In genomic region chr20:36778831-36779655, GRCh38 we compare ENCODE assay signal across 16 cellular contexts.
"Had no signal": no experiment of that assay in that cellular context is flagged by ENCODE, and none has a peak within 500 bp of the region (broad histone marks: within the 10 kb centered on the region; RNA-seq: fewer than 3 reads in every experiment).

No MANE protein-coding gene starts in this region.

- H3K27ac ChIP-seq: ascending aorta, cardiac muscle cell, colonic mucosa, pancreas, tibial nerve, vagina had no signal

- H3K4me3 ChIP-seq: ascending aorta, cardiac muscle cell, colonic mucosa, heart right ventricle, pancreas, tibial nerve, vagina had no signal

- H3K27ac Mint-ChIP-seq: activated B cell treated with CpG ODN at 0.5 μM for 24 hours; T-helper 1 cell treated with Interleukin-12 subunit alpha and Interleukin-12 subunit beta and Interleukin-4 antibody, amounts not matched to agents 30 μg/mL and 1 μg/mL, for 36 hours had no signal

- H3K27me3 ChIP-seq: ascending aorta, cardiac muscle cell, colonic mucosa, heart right ventricle, pancreas, tibial nerve, vagina had no signal

- H3K9me3 Mint-ChIP-seq: activated B cell treated with CpG ODN at 0.5 μM for 24 hours; T-helper 1 cell treated with Interleukin-12 subunit alpha and Interleukin-12 subunit beta and Interleukin-4 antibody, amounts not matched to agents 30 μg/mL and 1 μg/mL, for 36 hours had no signal

- DNase-seq: activated B cell treated with CpG ODN at 0.5 μM for 24 hours; activated CD4-positive, alpha-beta T cell treated with anti-CD3 and anti-CD28 coated beads, Interleukin-2, amount 50 U/mL, for 1 hour; activated gamma-delta T cell treated with Interleukin-2 at 50 U/mL for 16 hours; activated T-cell treated with anti-CD3 and anti-CD28 coated beads, Interleukin-2, amount 50 U/mL, for 1 hour; colonic mucosa; effector CD4-positive, alpha-beta T cell; heart right ventricle; islet precursor cell; left ventricle myocardium superior; pancreas; retina had no signal

- H3K4me1 ChIP-seq: colonic mucosa, pancreas had no signal

- H3K27me3 Mint-ChIP-seq: activated B cell treated with CpG ODN at 0.5 μM for 24 hours had no signal

- H3K4me3 Mint-ChIP-seq: activated B cell treated with CpG ODN at 0.5 μM for 24 hours; T-helper 1 cell treated with Interleukin-12 subunit alpha and Interleukin-12 subunit beta and Interleukin-4 antibody, amounts not matched to agents 30 μg/mL and 1 μg/mL, for 36 hours had no signal

- ATAC-seq: heart right ventricle, left ventricle myocardium superior, pancreas had no signal

- H3K36me3 ChIP-seq: cardiac muscle cell, colonic mucosa, pancreas had no signal
